Comparison of ENCODE assay signal across 1 cellular context in genomic region chr6:88119769-88120168, GRCh38.
TF ChIP-seq lines count a peak whose summit lies in the region.

No MANE protein-coding gene starts in this region.

TF ChIP-seq in GM12878, 131 proteins besides CTCF, POLR2A, EP300 and RAD21:
- no peak for TF ChIP-seq RAD51 (IDR thresholded peaks at IDR 0.05)
- TF ChIP-seq REST (IDR thresholded peaks at IDR 0.05; ENCODE audit: low read depth, low read length) = peak; percentile 89
- no peak for TF ChIP-seq IKZF2 (IDR thresholded peaks at IDR 0.05)
- TF ChIP-seq MAX (IDR thresholded peaks at IDR 0.05; ENCODE audit: low read depth, low read length) = no peak
- TF ChIP-seq SRF (IDR thresholded peaks at IDR 0.05; ENCODE audit: low read depth in 2 of 2, low read length in 2 of 2) = no peak
- no peak for TF ChIP-seq RFX5 (IDR thresholded peaks at IDR 0.05; ENCODE audit: low read depth, low read length)
- TF ChIP-seq CBX3 (IDR thresholded peaks at IDR 0.05; ENCODE audit: borderline replicate concordance, low read depth) = no peak
- TF ChIP-seq PKNOX1 (IDR thresholded peaks at IDR 0.05) = no peak
- no peak for TF ChIP-seq E4F1 (IDR thresholded peaks at IDR 0.05; ENCODE audit: borderline replicate concordance, partially characterized antibody)
- no peak for TF ChIP-seq SKIL (IDR thresholded peaks at IDR 0.05; ENCODE audit: low read depth, poor library complexity, severe bottlenecking)
- TF ChIP-seq ZNF384 (IDR thresholded peaks at IDR 0.05; ENCODE audit: borderline replicate concordance, low read depth, low read length) = peak; percentile 78
- TF ChIP-seq NFXL1 (IDR thresholded peaks at IDR 0.05; ENCODE audit: borderline replicate concordance) = no peak
- TF ChIP-seq KLF5 (IDR thresholded peaks at IDR 0.05; ENCODE audit: partially characterized antibody) = no peak
- no peak for TF ChIP-seq RELB (IDR thresholded peaks at IDR 0.05; ENCODE audit: low read depth)
